In the genomic region with DNA sequence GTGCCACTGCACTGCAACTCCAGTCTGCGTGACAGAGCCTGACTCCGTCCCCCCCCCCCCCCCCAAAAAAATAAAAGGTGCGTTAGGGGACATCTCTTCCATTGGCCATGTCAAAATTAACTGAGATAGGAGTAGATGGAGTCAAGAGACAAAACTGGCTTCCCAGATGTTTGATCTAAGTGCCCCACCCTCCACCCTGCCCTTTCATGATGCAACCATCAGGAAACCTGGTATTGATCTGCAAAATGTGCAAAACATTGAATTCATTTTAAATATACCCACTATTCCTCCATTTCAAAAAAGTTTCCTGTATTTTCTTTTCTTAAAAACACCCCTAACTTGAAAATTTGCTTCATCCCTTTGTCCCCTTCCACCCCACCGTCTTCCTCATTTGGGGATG, we compare ENCODE assay signal across 29 cellular contexts.
"Had no signal": no experiment of that assay in that cellular context is flagged by ENCODE, and none has a peak within 500 bp of the region (broad histone marks: within the 10 kb centered on the region; RNA-seq: fewer than 3 reads in every experiment).

No MANE protein-coding gene starts in this region.

- DNase-seq: activated CD4-positive, alpha-beta T cell treated with anti-CD3 and anti-CD28 coated beads for 1 hour; activated CD8-positive, alpha-beta memory T cell treated with anti-CD3 and anti-CD28 coated beads, Interleukin-2, amount 10 ng/mL, durations not matched to agents 7 days and 5 days; activated CD8-positive, alpha-beta T cell treated with anti-CD3 and anti-CD28 coated beads for 36 hours; activated gamma-delta T cell treated with Interleukin-2 at 50 U/mL for 16 hours; activated T-cell treated with anti-CD3 and anti-CD28 coated beads for 4 hours; adrenal gland; brain microvascular endothelial cell; central memory CD4-positive, alpha-beta T cell; colonic mucosa; dorsolateral prefrontal cortex; effector memory CD8-positive, alpha-beta T cell; foreskin melanocyte; glutamatergic neuron; kidney glomerular epithelial cell; left lung; mammary epithelial cell; small intestine; stimulated activated CD4-positive, alpha-beta T cell treated with anti-CD3 and anti-CD28 coated beads, Interleukin-15, amount 100 ng/mL, for 24 hours; upper lobe of right lung; WERI-Rb-1 had no signal

- H3K4me3 ChIP-seq: adrenal gland, ascending aorta, colonic mucosa, dorsolateral prefrontal cortex, hepatocyte, left lung, SK-N-MC, upper lobe of right lung had no signal

- H3K36me3 ChIP-seq: adrenal gland, brain microvascular endothelial cell, colonic mucosa, upper lobe of right lung, WERI-Rb-1 had no signal

- H3K27ac ChIP-seq: adrenal gland, ascending aorta, brain microvascular endothelial cell, colonic mucosa, dorsolateral prefrontal cortex, hepatocyte, left lung, SK-N-MC, upper lobe of right lung, WERI-Rb-1 had no signal

- H3K4me3 Mint-ChIP-seq: activated CD8-positive, alpha-beta memory T cell treated with anti-CD3 and anti-CD28 coated beads, Interleukin-2, amount 10 ng/mL, durations not matched to agents 7 days and 5 days; activated CD8-positive, alpha-beta T cell treated with anti-CD3 and anti-CD28 coated beads for 36 hours; activated naive CD8-positive, alpha-beta T cell; effector memory CD8-positive, alpha-beta T cell; neural crest cell; stimulated activated memory B cell treated with anti-CD40 and anti-IgM and Interleukin-4, amounts not matched to agents 10 μg/mL and 1 μg/mL and 100 μg/mL, for 72 hours had no signal

- H3K9me3 ChIP-seq: adrenal gland, ascending aorta, colonic mucosa had no signal

- H2AFZ ChIP-seq: hepatocyte had no signal

- FAIRE-seq: endothelial cell of umbilical vein, small intestine had no signal

- H3K27me3 Mint-ChIP-seq: activated CD8-positive, alpha-beta memory T cell treated with anti-CD3 and anti-CD28 coated beads, Interleukin-2, amount 10 ng/mL, durations not matched to agents 7 days and 5 days; activated CD8-positive, alpha-beta T cell treated with anti-CD3 and anti-CD28 coated beads for 36 hours; activated naive CD8-positive, alpha-beta T cell; effector memory CD8-positive, alpha-beta T cell; stimulated activated memory B cell treated with anti-CD40 and anti-IgM and Interleukin-4, amounts not matched to agents 10 μg/mL and 1 μg/mL and 100 μg/mL, for 72 hours had no signal

- H3K4me2 ChIP-seq: hepatocyte had no signal

- H3K27me3 ChIP-seq: adrenal gland, ascending aorta, brain microvascular endothelial cell, colonic mucosa, dorsolateral prefrontal cortex, hepatocyte, left lung, upper lobe of right lung had no signal

- H3K27ac Mint-ChIP-seq: activated CD8-positive, alpha-beta memory T cell treated with anti-CD3 and anti-CD28 coated beads, Interleukin-2, amount 10 ng/mL, durations not matched to agents 7 days and 5 days; activated CD8-positive, alpha-beta T cell treated with anti-CD3 and anti-CD28 coated beads for 36 hours; activated naive CD8-positive, alpha-beta T cell; stimulated activated memory B cell treated with anti-CD40 and anti-IgM and Interleukin-4, amounts not matched to agents 10 μg/mL and 1 μg/mL and 100 μg/mL, for 72 hours had no signal

- ATAC-seq: activated CD8-positive, alpha-beta memory T cell treated with anti-CD3 and anti-CD28 coated beads, Interleukin-2, amount 10 ng/mL, durations not matched to agents 7 days and 5 days; activated CD8-positive, alpha-beta T cell treated with anti-CD3 and anti-CD28 coated beads for 36 hours; effector memory CD8-positive, alpha-beta T cell; esophagus mucosa; left lung; sciatic nerve; stimulated activated memory B cell treated with anti-CD40 and anti-IgM and Interleukin-4, amounts not matched to agents 10 μg/mL and 1 μg/mL and 100 μg/mL, for 72 hours; upper lobe of right lung had no signal

- H3K4me1 ChIP-seq: colonic mucosa, left lung, upper lobe of right lung had no signal
